ENCODE assay signal across 8 cellular contexts in genomic region chr11:120432056-120433018, GRCh38.
DNase-seq lines count a peak whose midpoint lies in the region; ATAC-seq and FAIRE-seq lines count a peak whose summit lies in the region.

No MANE protein-coding gene starts in this region.

- H3K9ac ChIP-seq in stomach smooth muscle (ENCODE audit: low read length in 2 of 2) = peak overlapping the region in 1 of 2 donors; percentile 6

- peaks cover 16% of the 10 kb centered on the region for H3K4me1 Mint-ChIP-seq in activated T-helper 17 cell treated with anti-CD3 and anti-CD28 coated beads, Interleukin-2, amount 50 U/mL, for 72 hours

- no peaks in the 10 kb centered on the region for H3K27me3 Mint-ChIP-seq in activated T-helper 17 cell treated with anti-CD3 and anti-CD28 coated beads, Interleukin-2, amount 50 U/mL, for 72 hours

- FAIRE-seq in HTR-8/SVneo (lab: Jason Lieb, UNC) = peak; percentile 85

- H3K9me3 ChIP-seq in stomach smooth muscle (ENCODE audit: control insufficient read depth in 2 of 2, low read length in 2 of 2) = no peaks in the 10 kb centered on the region

- peaks cover 5% of the 10 kb centered on the region for H3K36me3 Mint-ChIP-seq in activated T-helper 17 cell treated with anti-CD3 and anti-CD28 coated beads, Interleukin-2, amount 50 U/mL, for 72 hours (ENCODE audit: low read depth)

- ATAC-seq in activated T-helper 17 cell treated with anti-CD3 and anti-CD28 coated beads, Interleukin-2, amount 50 U/mL, for 72 hours (replicated peaks) = peak; percentile 97

- H3K27ac ChIP-seq in stomach smooth muscle (ENCODE audit: low read length) = peak overlapping the region; percentile 20

- H3K27ac Mint-ChIP-seq in activated T-helper 17 cell treated with anti-CD3 and anti-CD28 coated beads, Interleukin-2, amount 50 U/mL, for 72 hours = peak overlapping the region; percentile 86

- H3K4me3 ChIP-seq in stomach smooth muscle (ENCODE audit: low read length in 2 of 2) = peak overlapping the region in 1 of 2 donors; percentile 1

- DNase-seq in Daoy (ENCODE audit: low read depth) = peak; percentile 95
- peak; percentile 82 for DNase-seq in HTR-8/SVneo (ENCODE audit: insufficient read length, low spot score)
- peak; percentile 71 for DNase-seq in hepatic stellate cell (ENCODE audit: low spot score)
- DNase-seq in NCI-H510A (lab: John Stamatoyannopoulos, UW) = no peak
- no peak for DNase-seq in activated gamma-delta T cell treated with Interleukin-2 at 50 U/mL for 16 hours
- DNase-seq in KG1 (lab: John Stamatoyannopoulos, UW) = no peak

- H3K36me3 ChIP-seq in stomach smooth muscle (ENCODE audit: control insufficient read depth in 2 of 2, insufficient read depth in 2 of 2, low read length in 2 of 2) = peaks cover 0 to 4% of the 10 kb centered on the region in 2 donors

- peak overlapping the region; percentile 45 for H3K4me3 Mint-ChIP-seq in activated T-helper 17 cell treated with anti-CD3 and anti-CD28 coated beads, Interleukin-2, amount 50 U/mL, for 72 hours

- no peaks in the 10 kb centered on the region for H3K9me3 Mint-ChIP-seq in activated T-helper 17 cell treated with anti-CD3 and anti-CD28 coated beads, Interleukin-2, amount 50 U/mL, for 72 hours

- H3K4me1 ChIP-seq in stomach smooth muscle (ENCODE audit: control insufficient read depth, insufficient read depth, low read length) = no peaks in the 10 kb centered on the region

- H3K27me3 ChIP-seq in stomach smooth muscle (ENCODE audit: control insufficient read depth in 1 of 2, insufficient read depth in 2 of 2, low read length in 2 of 2) = no peaks in the 10 kb centered on the region

Comparison
In these comparisons a context has a peak if more than half of its experiments do, and no peak if none do; other contexts are left out.
1. DNase-seq: peak in Daoy (single experiment), HTR-8/SVneo (single experiment) and hepatic stellate cell (single experiment); none in NCI-H510A (single experiment), activated gamma-delta T cell treated with Interleukin-2 at 50 U/mL for 16 hours (single experiment) and KG1 (single experiment).